Comparison of ENCODE assay signal across 1 cellular context in the genomic region with DNA sequence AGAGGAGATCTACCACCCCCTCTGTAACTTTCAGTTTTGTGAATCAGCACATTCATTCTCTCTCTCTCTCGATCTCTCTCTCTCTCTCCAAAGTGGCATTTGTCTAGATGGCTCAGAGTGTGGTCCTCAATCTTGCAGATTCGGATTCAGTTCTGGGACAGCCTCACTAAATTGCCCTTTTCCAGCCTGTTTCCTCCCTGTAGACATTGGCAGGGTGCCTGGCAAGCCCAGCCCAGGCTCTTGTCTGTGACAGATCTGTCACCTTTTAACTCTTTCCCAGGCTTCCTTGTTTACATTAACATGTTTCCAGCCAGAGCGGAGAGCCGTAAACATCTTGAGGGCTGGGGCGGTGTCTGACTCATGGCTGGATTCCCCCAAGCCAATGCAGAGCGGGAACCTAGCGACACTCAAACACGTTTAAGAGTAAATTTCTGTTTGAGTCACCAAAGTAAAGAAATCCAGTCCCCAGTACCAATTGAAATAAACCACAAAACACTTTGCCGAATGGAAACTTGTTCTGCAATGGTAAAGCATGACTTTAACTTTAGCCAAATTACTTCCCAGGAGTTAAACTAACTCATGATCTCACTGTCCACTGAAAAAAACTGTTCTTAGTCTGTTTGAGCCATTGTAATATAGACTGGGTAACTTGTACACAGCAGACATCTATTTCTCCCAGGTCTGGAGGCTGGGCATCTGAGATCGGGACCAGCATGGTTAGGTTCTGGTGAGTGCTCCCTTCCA.
TF ChIP-seq lines count a peak whose summit lies in the region.

No MANE protein-coding gene starts in this region.

TF ChIP-seq in GM12878, 131 proteins besides CTCF, POLR2A, EP300 and RAD21 (continued from another document):
- TF ChIP-seq, protein P1, sequence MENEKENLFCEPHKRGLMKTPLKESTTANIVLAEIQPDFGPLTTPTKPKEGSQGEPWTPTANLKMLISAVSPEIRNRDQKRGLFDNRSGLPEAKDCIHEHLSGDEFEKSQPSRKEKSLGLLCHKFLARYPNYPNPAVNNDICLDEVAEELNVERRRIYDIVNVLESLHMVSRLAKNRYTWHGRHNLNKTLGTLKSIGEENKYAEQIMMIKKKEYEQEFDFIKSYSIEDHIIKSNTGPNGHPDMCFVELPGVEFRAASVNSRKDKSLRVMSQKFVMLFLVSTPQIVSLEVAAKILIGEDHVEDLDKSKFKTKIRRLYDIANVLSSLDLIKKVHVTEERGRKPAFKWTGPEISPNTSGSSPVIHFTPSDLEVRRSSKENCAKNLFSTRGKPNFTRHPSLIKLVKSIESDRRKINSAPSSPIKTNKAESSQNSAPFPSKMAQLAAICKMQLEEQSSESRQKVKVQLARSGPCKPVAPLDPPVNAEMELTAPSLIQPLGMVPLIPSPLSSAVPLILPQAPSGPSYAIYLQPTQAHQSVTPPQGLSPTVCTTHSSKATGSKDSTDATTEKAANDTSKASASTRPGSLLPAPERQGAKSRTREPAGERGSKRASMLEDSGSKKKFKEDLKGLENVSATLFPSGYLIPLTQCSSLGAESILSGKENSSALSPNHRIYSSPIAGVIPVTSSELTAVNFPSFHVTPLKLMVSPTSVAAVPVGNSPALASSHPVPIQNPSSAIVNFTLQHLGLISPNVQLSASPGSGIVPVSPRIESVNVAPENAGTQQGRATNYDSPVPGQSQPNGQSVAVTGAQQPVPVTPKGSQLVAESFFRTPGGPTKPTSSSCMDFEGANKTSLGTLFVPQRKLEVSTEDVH (IDR thresholded peaks at IDR 0.05; ENCODE audit: low read depth, partially characterized antibody): no peak
- TF ChIP-seq, protein P2, sequence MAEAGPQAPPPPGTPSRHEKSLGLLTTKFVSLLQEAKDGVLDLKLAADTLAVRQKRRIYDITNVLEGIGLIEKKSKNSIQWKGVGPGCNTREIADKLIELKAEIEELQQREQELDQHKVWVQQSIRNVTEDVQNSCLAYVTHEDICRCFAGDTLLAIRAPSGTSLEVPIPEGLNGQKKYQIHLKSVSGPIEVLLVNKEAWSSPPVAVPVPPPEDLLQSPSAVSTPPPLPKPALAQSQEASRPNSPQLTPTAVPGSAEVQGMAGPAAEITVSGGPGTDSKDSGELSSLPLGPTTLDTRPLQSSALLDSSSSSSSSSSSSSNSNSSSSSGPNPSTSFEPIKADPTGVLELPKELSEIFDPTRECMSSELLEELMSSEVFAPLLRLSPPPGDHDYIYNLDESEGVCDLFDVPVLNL (IDR thresholded peaks at IDR 0.05; ENCODE audit: low read depth, low read length): peak; percentile 57; the same call in 1 of the 2 replicates
- no peak for TF ChIP-seq SREBF2 (IDR thresholded peaks at IDR 0.05; ENCODE audit: low read length)
- TF ChIP-seq SUZ12 (IDR thresholded peaks at IDR 0.05; ENCODE audit: unreplicated experiment): no peak
